1 cellular context compared by ENCODE assay signal in the genomic region with DNA sequence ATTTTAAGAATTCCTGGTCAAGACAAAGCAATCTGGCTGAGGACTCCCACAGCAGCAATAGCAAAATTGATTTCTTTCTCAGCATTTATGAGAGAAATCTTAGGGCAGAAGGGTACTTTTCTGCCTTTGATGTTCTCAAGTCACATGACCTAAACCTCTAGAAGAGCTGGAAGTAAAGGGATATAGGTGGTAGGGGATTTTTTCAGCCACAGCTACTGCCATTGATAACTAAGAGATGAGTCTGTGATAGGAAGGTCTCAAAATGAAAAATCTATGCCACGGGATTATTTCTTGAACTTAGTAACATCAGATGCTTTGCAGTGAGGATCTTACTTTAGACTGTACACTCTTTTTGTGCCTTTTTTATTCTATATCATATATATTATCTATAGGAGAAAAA.
A peak's percentile ranks its signal among the peaks of the same experiment; 100 is the strongest.
TF ChIP-seq lines count a peak whose summit lies in the region.

No MANE protein-coding gene starts in this region.

TF ChIP-seq in GM12878, 131 proteins besides CTCF, POLR2A, EP300 and RAD21:
- TF ChIP-seq TCF12 (IDR thresholded peaks at IDR 0.05; ENCODE audit: low read depth, low read length) = no peak
- TF ChIP-seq RAD51 (IDR thresholded peaks at IDR 0.05) = peak; percentile 78; the same call in 1 of the 2 replicates
- TF ChIP-seq DPF2 (IDR thresholded peaks at IDR 0.05) = no peak
- no peak for TF ChIP-seq ZNF384 (IDR thresholded peaks at IDR 0.05; ENCODE audit: borderline replicate concordance, low read depth, low read length)
- TF ChIP-seq, protein P1, sequence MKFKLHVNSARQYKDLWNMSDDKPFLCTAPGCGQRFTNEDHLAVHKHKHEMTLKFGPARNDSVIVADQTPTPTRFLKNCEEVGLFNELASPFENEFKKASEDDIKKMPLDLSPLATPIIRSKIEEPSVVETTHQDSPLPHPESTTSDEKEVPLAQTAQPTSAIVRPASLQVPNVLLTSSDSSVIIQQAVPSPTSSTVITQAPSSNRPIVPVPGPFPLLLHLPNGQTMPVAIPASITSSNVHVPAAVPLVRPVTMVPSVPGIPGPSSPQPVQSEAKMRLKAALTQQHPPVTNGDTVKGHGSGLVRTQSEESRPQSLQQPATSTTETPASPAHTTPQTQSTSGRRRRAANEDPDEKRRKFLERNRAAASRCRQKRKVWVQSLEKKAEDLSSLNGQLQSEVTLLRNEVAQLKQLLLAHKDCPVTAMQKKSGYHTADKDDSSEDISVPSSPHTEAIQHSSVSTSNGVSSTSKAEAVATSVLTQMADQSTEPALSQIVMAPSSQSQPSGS (IDR thresholded peaks at IDR 0.05; ENCODE audit: low read length) = no peak
